13 cellular contexts compared by ENCODE assay signal in the genomic region with DNA sequence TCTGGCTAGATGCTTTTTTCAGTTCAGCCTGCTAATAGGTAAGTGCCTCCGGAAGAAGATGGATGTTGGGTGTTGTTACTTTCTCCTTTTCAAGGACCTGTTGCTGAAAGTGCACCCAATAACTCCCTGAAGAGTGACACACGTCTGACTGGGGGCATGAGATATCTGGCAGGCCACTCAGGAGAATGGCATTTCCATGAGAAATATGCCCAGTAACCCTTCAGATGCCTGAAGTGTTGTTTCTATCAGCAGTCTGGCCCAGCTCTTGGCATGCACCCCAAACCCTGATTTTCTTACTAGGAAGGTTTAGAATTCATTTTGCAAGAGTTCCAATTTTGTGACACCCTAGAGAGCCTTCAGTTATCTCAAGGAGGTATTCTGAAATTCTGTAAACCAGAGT.
DNase-seq lines count a peak whose midpoint lies in the region; ATAC-seq and TF ChIP-seq lines count a peak whose summit lies in the region.
"Had no signal": no experiment of that assay in that cellular context is flagged by ENCODE, and none has a peak within 500 bp of the region (broad histone marks: within the 10 kb centered on the region; RNA-seq: fewer than 3 reads in every experiment).

No MANE protein-coding gene starts in this region.

- no peak overlapping the region for H3K4ac ChIP-seq in H9 (ENCODE audit: low read depth, low read length)

- WGBS in thyroid gland, 2 donors = 24 to 35% methylated on average over 2 of the region's 2 CpGs
- no CpG with 5 or more reads among the region's 2 CpGs for WGBS in H9 (ENCODE audit: extremely low coverage, insufficient read length, low lambda C conversion rate)

- H3K9me3 Mint-ChIP-seq in MCF 10A (ENCODE audit: unreplicated experiment) = no peaks in the 10 kb centered on the region
- no peaks in the 10 kb centered on the region for H3K9me3 Mint-ChIP-seq in T-cell
- H3K9me3 Mint-ChIP-seq in H9 = no peaks in the 10 kb centered on the region
- H3K9me3 Mint-ChIP-seq: activated T-helper 1 cell treated with anti-CD3 and anti-CD28 coated beads, Interleukin-12 subunit alpha, Interleukin-12 subunit beta, Interleukin-2, Interleukin-4 antibody, amounts not matched to agents 30 ng/mL and 10 ng/mL and 1 ng/mL, durations not matched to agents 14 hours and 24 hours and 36 hours had no signal

- no peak overlapping the region for H3K9ac ChIP-seq in H9 (ENCODE audit: extremely low read depth, insufficient read length, low read length)

- peaks cover 9% of the 10 kb centered on the region; the same call in 1 of the 2 replicates for H3K79me2 ChIP-seq in H9 (ENCODE audit: insufficient read depth, low read length)

- DNase-seq in MCF 10A (ENCODE audit: unreplicated experiment) = peak; percentile 61
- DNase-seq in breast epithelium (ENCODE audit: low spot score in 2 of 2) = no peak
- no peak for DNase-seq in T-cell
- peak; percentile 34 for DNase-seq in fibroblast of gingiva (ENCODE audit: low read depth)
- DNase-seq in thyroid gland = peak; percentile 46
- no peak for DNase-seq in H9
- DNase-seq in NCI-H146 (lab: John Stamatoyannopoulos, UW) = no peak
- DNase-seq: activated CD4-positive, alpha-beta T cell treated with anti-CD3 and anti-CD28 coated beads for 1 hour; caudate nucleus; NCI-H510A treated with DMSO at 0.1 percent for 48 hours had no signal

- H2BK5ac ChIP-seq in H9 (ENCODE audit: insufficient read length, low read length) = no peak overlapping the region

- no peak overlapping the region for H3T11ph ChIP-seq in H9 (ENCODE audit: low read length)

- H2AK5ac ChIP-seq in H9 (ENCODE audit: insufficient read length, low read length) = no peak overlapping the region

- no peak overlapping the region for H4K8ac ChIP-seq in H9 (replicated peaks; ENCODE audit: insufficient read length, low read depth, low read length)

- CTCF ChIA-PET in MCF 10A (lab: Yijun Ruan, JAX) (interaction anchor here (0.7 to 2.1 kb wide), 2 partner anchors 13 to 59 kb away, joined by 4 to 10 read pairs; no protein-coding TSS in a partner anchor), T-cell (lab: Charles Lee) (no interaction called here)

- H3K4me1 ChIP-seq in breast epithelium = no peaks in the 10 kb centered on the region
- peaks cover 29 to 63% of the 10 kb centered on the region in 2 donors for H3K4me1 ChIP-seq in thyroid gland
- H3K4me1 ChIP-seq in H9 (ENCODE audit: insufficient read depth, low read length) = no peaks in the 10 kb centered on the region

- no peak for ATAC-seq in T-cell (replicated peaks in 1 of 4)
- ATAC-seq in HG03045 (IDR thresholded peaks at IDR 0.05; ENCODE audit: unreplicated experiment) = no peak
- ATAC-seq: gastroesophageal sphincter had no signal

- intact Hi-C loops in MCF 10A (cut with micrococcal nuclease) (no loop called here), breast epithelium (cut with DNase I; ENCODE audit: low total_unique reads) (no loop called here), thyroid gland (cut with DNase I) (loop anchor here (5.0 kb wide), 1 partner anchor 35 kb away; no protein-coding TSS in a partner anchor)

- no peak overlapping the region for H2BK20ac ChIP-seq in H9 (ENCODE audit: low read depth, low read length, poor library complexity, severe bottlenecking)

- H2BK120ac ChIP-seq in H9 (ENCODE audit: low read depth, low read length, poor library complexity, severe bottlenecking) = no peak overlapping the region

- H3K9me3 ChIP-seq in breast epithelium (no peaks in the 10 kb centered on the region), thyroid gland (no peaks in the 10 kb centered on the region), H9 (ENCODE audit: control insufficient read depth, low read depth, low read length) (no peaks in the 10 kb centered on the region)
- H3K9me3 ChIP-seq: gastroesophageal sphincter had no signal

- POLR2A ChIA-PET in MCF 10A (lab: Yijun Ruan, JAX) = interaction anchor here (0.9 to 1.2 kb wide), 2 partner anchors 12 to 52 kb away, joined by 3 to 4 read pairs; no protein-coding TSS in a partner anchor
- POLR2A ChIA-PET in T-cell (lab: Charles Lee) = interaction anchor here in 1 of 2 donors (0.5 to 0.6 kb wide), 2 partner anchors 60 to 334 kb away, joined by 3 read pairs; no protein-coding TSS in a partner anchor

- BruUV-seq in MCF 10A (replicated peaks; lab: Mats Ljungman, UMichigan) = no TSS peak

- H2AFZ ChIP-seq in H9 (ENCODE audit: low read length) = no peak overlapping the region

- H3K27me3 Mint-ChIP-seq in MCF 10A (ENCODE audit: insufficient read depth, unreplicated experiment) = no peaks in the 10 kb centered on the region
- H3K27me3 Mint-ChIP-seq in T-cell = no peaks in the 10 kb centered on the region
- H3K27me3 Mint-ChIP-seq in H9 (ENCODE audit: low read depth) = no peaks in the 10 kb centered on the region

- H3K27me3 ChIP-seq in breast epithelium (no peaks in the 10 kb centered on the region), thyroid gland (no peaks in the 10 kb centered on the region), H9 (ENCODE audit: insufficient read depth, low read length) (no peaks in the 10 kb centered on the region)
- H3K27me3 ChIP-seq: gastroesophageal sphincter had no signal

- no peak overlapping the region for H4K5ac ChIP-seq in H9 (ENCODE audit: insufficient read length, low read depth, low read length)

- H3K27ac ChIP-seq in breast epithelium = peak overlapping the region in 1 of 2 donors; percentile 33
- peak overlapping the region in 2 of 3 donors; percentile 28 to 65 for H3K27ac ChIP-seq in thyroid gland
- H3K27ac ChIP-seq in H9 (ENCODE audit: insufficient read length, low read depth, low read length) = no peak overlapping the region
- H3K27ac ChIP-seq: gastroesophageal sphincter had no signal

- H3K79me1 ChIP-seq in H9 (ENCODE audit: insufficient read depth, low read depth, low read length, poor library complexity, severe bottlenecking) = peaks cover 10% of the 10 kb centered on the region

- H3K23ac ChIP-seq in H9 (ENCODE audit: insufficient read length, low read depth, low read length) = no peak overlapping the region

- H3K4me3 ChIP-seq in breast epithelium (no peak overlapping the region), thyroid gland (replicated peaks in 1 of 3) (no peak overlapping the region)
- H3K4me3 ChIP-seq: gastroesophageal sphincter had no signal

- no peaks in the 10 kb centered on the region for H4K20me1 ChIP-seq in H9 (ENCODE audit: control insufficient read depth, insufficient read depth, insufficient read length)

- no peak overlapping the region for H4K91ac ChIP-seq in H9 (ENCODE audit: insufficient read length, low read depth, low read length)

- H3K27ac Mint-ChIP-seq in MCF 10A (ENCODE audit: low read depth, unreplicated experiment) (no peak overlapping the region), T-cell (peak overlapping the region; percentile 90 to 93), H9 (0 out of 7 replicates have a peak overlapping the region, but pooled peaks of 1 of the 3 experiments have one; percentile 24)
- H3K27ac Mint-ChIP-seq: activated T-helper 1 cell treated with anti-CD3 and anti-CD28 coated beads, Interleukin-12 subunit alpha, Interleukin-12 subunit beta, Interleukin-2, Interleukin-4 antibody, amounts not matched to agents 30 ng/mL and 10 ng/mL and 1 ng/mL, durations not matched to agents 14 hours and 24 hours and 36 hours had no signal

- H3K4me2 ChIP-seq in H9 (ENCODE audit: insufficient read depth, insufficient read length, low read length) = no peak overlapping the region

- H3K4me3 Mint-ChIP-seq in MCF 10A (ENCODE audit: unreplicated experiment) (no peak overlapping the region), T-cell (no peak overlapping the region), H9 (no peak overlapping the region)
- H3K4me3 Mint-ChIP-seq: activated T-helper 1 cell treated with anti-CD3 and anti-CD28 coated beads, Interleukin-12 subunit alpha, Interleukin-12 subunit beta, Interleukin-2, Interleukin-4 antibody, amounts not matched to agents 30 ng/mL and 10 ng/mL and 1 ng/mL, durations not matched to agents 14 hours and 24 hours and 36 hours had no signal

- TF ChIP-seq CTCF in MCF 10A (IDR thresholded peaks at IDR 0.05; ENCODE audit: unreplicated experiment) (no peak), breast epithelium (IDR thresholded peaks at IDR 0.05) (no peak), thyroid gland (IDR thresholded peaks at IDR 0.05) (no peak), H9 (conservative IDR thresholded peaks at IDR 0.05) (no peak)

- H3K4me1 Mint-ChIP-seq in MCF 10A (ENCODE audit: insufficient read depth, unreplicated experiment) (peaks cover 20% of the 10 kb centered on the region), T-cell (peaks cover 62 to 82% (median 73%) of the 10 kb centered on the region in 3 donors), H9 (peaks cover 4 to 9% of the 10 kb centered on the region in 2 experiments; a peak in 3 of 4 replicates)

- H3K23me2 ChIP-seq in H9 (ENCODE audit: insufficient read length, low read depth, low read length, poor library complexity, severe bottlenecking) = no peaks in the 10 kb centered on the region

- no peak overlapping the region for H3K14ac ChIP-seq in H9 (ENCODE audit: insufficient read depth, low read length)

- no peak overlapping the region for H3K18ac ChIP-seq in H9 (ENCODE audit: insufficient read length, low read depth, low read length)

- H3K56ac ChIP-seq in H9 (ENCODE audit: insufficient read length, low read depth, low read length) = no peak overlapping the region

- H3K36me3 ChIP-seq in breast epithelium = no peaks in the 10 kb centered on the region
- no peaks in the 10 kb centered on the region for H3K36me3 ChIP-seq in thyroid gland

- no peak overlapping the region for H2BK12ac ChIP-seq in H9 (ENCODE audit: insufficient read length, low read depth, low read length)

- H2BK15ac ChIP-seq in H9 (ENCODE audit: low read depth, low read length) = no peak overlapping the region

- no peak for TF ChIP-seq POLR2A in breast epithelium (IDR thresholded peaks at IDR 0.05)
- TF ChIP-seq POLR2A in thyroid gland (IDR thresholded peaks at IDR 0.05) = no peak

- H3K36me3 Mint-ChIP-seq in MCF 10A (ENCODE audit: insufficient read depth, unreplicated experiment) = peaks cover 13% of the 10 kb centered on the region
- peaks cover 11% of the 10 kb centered on the region for H3K36me3 Mint-ChIP-seq in T-cell
- H3K36me3 Mint-ChIP-seq in H9 (ENCODE audit: insufficient read depth in 1 of 3, low read depth in 3 of 3) = peaks cover 3 to 5% (median 5%) of the 10 kb centered on the region in 3 experiments; a peak in 4 of 7 replicates

Comparison
In these comparisons a context has a peak if more than half of its experiments do, and no peak if none do; other contexts are left out.
1. DNase-seq: peak in MCF 10A (single experiment), fibroblast of gingiva (single experiment) and thyroid gland (2 of 2); none in breast epithelium (0 of 2), T-cell (0 of 34), H9 (single experiment) and NCI-H146 (single experiment).